Comparison of ENCODE assay signal across 22 cellular contexts in genomic region chr12:93868771-93869170, GRCh38.
DNase-seq lines count a peak whose midpoint lies in the region; ATAC-seq and TF ChIP-seq lines count a peak whose summit lies in the region.
"Had no signal": no experiment of that assay in that cellular context is flagged by ENCODE, and none has a peak within 500 bp of the region (broad histone marks: within the 10 kb centered on the region; RNA-seq: fewer than 3 reads in every experiment).

No MANE protein-coding gene starts in this region.

- no peaks in the 10 kb centered on the region for H3K36me3 ChIP-seq in adipocyte (ENCODE audit: control insufficient read depth, insufficient read depth, low read length, severe bottlenecking)

- H3K9ac ChIP-seq in adipocyte (ENCODE audit: low read length) = peak overlapping the region; percentile 33

- H3K27me3 ChIP-seq in adipocyte (replicated peaks; ENCODE audit: control insufficient read depth, insufficient read depth, low read length) = no peaks in the 10 kb centered on the region
- H3K27me3 ChIP-seq: tibial artery had no signal

- H3K4me1 ChIP-seq in adipocyte (ENCODE audit: control insufficient read depth, insufficient read depth, low read length) = peaks cover 22% of the 10 kb centered on the region

- peak; percentile 67 for DNase-seq in EH (ENCODE audit: low read depth)
- peak; percentile 67 for DNase-seq in adipocyte (ENCODE audit: low read depth)
- DNase-seq in fibroblast of mammary gland (ENCODE audit: low read depth) = peak; percentile 94
- peak; percentile 46 for DNase-seq in non-pigmented ciliary epithelial cell (ENCODE audit: low read depth)
- no peak for DNase-seq in activated CD4-positive, CD25-positive, alpha-beta regulatory T cell treated with anti-CD3 and anti-CD28 coated beads, Interleukin-2, amount 50 U/mL, for 72 hours
- DNase-seq in amygdala (lab: John Stamatoyannopoulos, UW) = no peak
- no peak for DNase-seq in NCI-H1417 treated with DMSO at 0.1 percent for 48 hours (lab: John Stamatoyannopoulos, UW)
- DNase-seq: activated CD4-positive, alpha-beta T cell treated with anti-CD3 and anti-CD28 coated beads for 48 hours; CD4-positive, CD25-positive, alpha-beta regulatory T cell; cerebellar nuclear complex; DMS 273 treated with DMSO at 0.1 percent for 48 hours; effector memory CD8-positive, alpha-beta T cell; hypothalamus; islet precursor cell; mammary epithelial cell; nucleus accumbens; stimulated activated CD4-positive, alpha-beta T cell treated with anti-CD3 and anti-CD28 coated beads, Interleukin-2, amount 100 ng/mL, for 24 hours; stimulated activated naive B cell treated with anti-CD40 and anti-IgM and Interleukin-4, amounts not matched to agents 10 μg/mL and 1 μg/mL and 100 μg/mL, for 72 hours had no signal

- H3K4me3 ChIP-seq in adipocyte (ENCODE audit: low read length) = no peak overlapping the region
- no peak overlapping the region for H3K4me3 ChIP-seq in fibroblast of mammary gland (ENCODE audit: control insufficient read depth, low read depth, low read length)
- H3K4me3 ChIP-seq: GM12878, skin epidermis, tibial artery had no signal

- H3K9me3 ChIP-seq in adipocyte (ENCODE audit: control insufficient read depth, low read length) = peaks cover 55% of the 10 kb centered on the region

- TF ChIP-seq CTCF in fibroblast of mammary gland (conservative IDR thresholded peaks at IDR 0.05; ENCODE audit: control insufficient read depth, insufficient read depth, low read depth, low read length) = no peak

- no peak for ATAC-seq in GM19351 (IDR thresholded peaks at IDR 0.05; ENCODE audit: unreplicated experiment)
- ATAC-seq: effector memory CD8-positive, alpha-beta T cell; GM12878; stimulated activated naive B cell treated with anti-CD40 and anti-IgM and Interleukin-4, amounts not matched to agents 10 μg/mL and 1 μg/mL and 100 μg/mL, for 72 hours had no signal

Comparison
In these comparisons a context has a peak if more than half of its experiments do, and no peak if none do; other contexts are left out.
1. DNase-seq: peak in EH (single experiment), adipocyte (single experiment), fibroblast of mammary gland (single experiment) and non-pigmented ciliary epithelial cell (single experiment); none in activated CD4-positive, CD25-positive, alpha-beta regulatory T cell treated with anti-CD3 and anti-CD28 coated beads, Interleukin-2, amount 50 U/mL, for 72 hours (single experiment), amygdala (0 of 56) and NCI-H1417 treated with DMSO at 0.1 percent for 48 hours (single experiment).